1 cellular context compared by ENCODE assay signal in genomic region chr7:149824748-149825566, GRCh38.
A peak's percentile ranks its signal among the peaks of the same experiment; 100 is the strongest.
TF ChIP-seq lines count a peak whose summit lies in the region.

No MANE protein-coding gene starts in this region.

TF ChIP-seq in K562, 482 proteins besides CTCF, POLR2A, EP300 and RAD21 (continued from another document):
- TF ChIP-seq ZNF316 (IDR thresholded peaks at IDR 0.05) (peak; percentile 33; the same call in 1 of the 2 replicates), RBFOX2 (IDR thresholded peaks at IDR 0.05; ENCODE audit: low read depth, low read length) (no peak), FUS (optimal IDR thresholded peaks at IDR 0.05; ENCODE audit: low read depth, low read length) (no peak), TBL1XR1 (IDR thresholded peaks at IDR 0.05; ENCODE audit: low read length in 2 of 2) (no peak), CXXC5 (CRISPR knock-in tag; IDR thresholded peaks at IDR 0.05) (no peak), ARNT (IDR thresholded peaks at IDR 0.05) (no peak), TFAP4 (CRISPR knock-in tag; IDR thresholded peaks at IDR 0.05; ENCODE audit: borderline replicate concordance) (peak; percentile 43; the same call in 1 of the 2 replicates), FOXK1 (CRISPR knock-in tag; IDR thresholded peaks at IDR 0.05; ENCODE audit: borderline replicate concordance) (no peak), RFX5 (IDR thresholded peaks at IDR 0.05; ENCODE audit: low read depth, low read length) (no peak), SRSF7 (optimal IDR thresholded peaks at IDR 0.05; ENCODE audit: low read depth, low read length) (no peak), EP400 (IDR thresholded peaks at IDR 0.05) (no peak), ZNF609 (CRISPR knock-in tag; IDR thresholded peaks at IDR 0.05; ENCODE audit: borderline replicate concordance) (no peak), ZNF518B (CRISPR knock-in tag; IDR thresholded peaks at IDR 0.05) (no peak), RUNX1 (IDR thresholded peaks at IDR 0.05; ENCODE audit: low read depth) (no peak), ZNF639 (CRISPR knock-in tag; conservative IDR thresholded peaks at IDR 0.05 in 1 of 2, IDR thresholded peaks at IDR 0.05 in 1 of 2) (no peak)
TF ChIP-seq in K562: peak in this region for 15.
